8 cellular contexts compared by ENCODE assay signal in the genomic region with DNA sequence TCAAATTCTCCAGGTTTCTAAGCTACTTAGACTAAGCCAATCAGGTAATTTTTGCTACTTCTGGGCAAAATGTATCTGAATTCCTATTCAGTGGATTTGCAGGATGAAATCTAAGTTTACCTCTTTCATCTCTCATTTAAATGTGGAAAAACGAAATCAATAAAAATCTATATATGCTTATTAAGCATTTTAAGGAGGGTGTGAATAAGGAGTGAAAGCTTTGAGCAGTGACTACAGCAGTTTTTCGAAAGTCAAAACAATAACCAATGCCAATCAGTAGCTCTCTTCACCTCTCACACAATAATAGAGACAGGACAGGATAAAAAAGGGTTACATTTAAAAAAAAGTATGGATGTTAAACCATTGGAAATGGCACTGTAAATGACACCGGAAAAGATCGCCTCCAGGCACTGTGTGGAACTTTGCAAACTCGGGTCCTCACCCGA. TPM values are rescaled to one million over a fixed set of nuclear protein-coding genes. Genes with fewer than 3 reads are reported as not detected.
DNase-seq lines count a peak whose midpoint lies in the region; ATAC-seq, FAIRE-seq and TF ChIP-seq lines count a peak whose summit lies in the region.

No MANE protein-coding gene starts in this region.

- no peaks in the 10 kb centered on the region for H3K9me3 ChIP-seq in A549
- no peaks in the 10 kb centered on the region for H3K9me3 ChIP-seq in MG63
- H3K9me3 ChIP-seq in sigmoid colon = no peaks in the 10 kb centered on the region

- no peak for FAIRE-seq in A549 (lab: Jason Lieb, UNC)

- intact Hi-C loops in sigmoid colon (cut with DNase I) (loop anchor here (1.0 kb wide), 1 partner anchor 102 kb away; a partner anchor contains a TSS), posterior vena cava (cut with DNase I) (no loop called here)

- TF ChIP-seq EP300 in A549 (IDR thresholded peaks at IDR 0.05) (no peak), sigmoid colon (IDR thresholded peaks at IDR 0.05) (no peak)

- no peak for TF ChIP-seq POLR2A in A549 (IDR thresholded peaks at IDR 0.05; ENCODE audit: low read length)
- no peak for TF ChIP-seq POLR2A in sigmoid colon (IDR thresholded peaks at IDR 0.05)

- POLR2A ChIA-PET in A549 (lab: Yijun Ruan, JAX) = interaction anchor here (0.6 to 1.4 kb wide), 7 partner anchors 8 to 351 kb away, joined by 3 to 6 read pairs (median 5); no protein-coding TSS in a partner anchor

- H3K4me3 ChIP-seq in A549 (peak overlapping the region; percentile 43), MG63 (peak overlapping the region; percentile 82), epithelial cell of esophagus (ENCODE audit: low read length) (peak overlapping the region; percentile 84), sigmoid colon (peak overlapping the region; percentile 62 to 87 (median 70))

- peak overlapping the region; percentile 70 for H3K4me2 ChIP-seq in A549

- peak overlapping the region; percentile 61 to 76 for H3K27ac ChIP-seq in A549
- peak overlapping the region; percentile 82 to 93 (median 88) for H3K27ac ChIP-seq in sigmoid colon

- no peak for TF ChIP-seq RAD21 in A549 (conservative IDR thresholded peaks at IDR 0.05 in 1 of 2, IDR thresholded peaks at IDR 0.05 in 1 of 2)

- H3K4me1 ChIP-seq in A549 (peaks cover 10% of the 10 kb centered on the region; the same call in 1 of the 3 replicates), sigmoid colon (peaks cover 0 to 15% (median 8%) of the 10 kb centered on the region in 4 donors)

- ATAC-seq in A549 (peak in 1 of 2 experiments; percentile 44; a peak in 2 of 6 replicates), GM19372 (IDR thresholded peaks at IDR 0.05; ENCODE audit: low read depth, unreplicated experiment) (peak; percentile 4)

- CTCF ChIA-PET in A549 (lab: Yijun Ruan, JAX) = interaction anchor here (0.7 to 1.1 kb wide), 2 partner anchors 13 to 329 kb away, joined by 3 read pairs; no protein-coding TSS in a partner anchor

- in situ Hi-C loops in KBM-7 (cut with MboI; ENCODE audit: low pct_unique_long_range_greater_than_20kb, low sequenced_read_pairs) = no loop called here

- H3K36me3 ChIP-seq in MG63 = no peaks in the 10 kb centered on the region
- no peaks in the 10 kb centered on the region for H3K36me3 ChIP-seq in sigmoid colon

- WGBS in A549 (ENCODE audit: missing lambda C conversion rate) = 2% methylated on average over 6 of the region's 6 CpGs
- 1 to 2% methylated on average over 6 of the region's 6 CpGs for WGBS in sigmoid colon, 2 donors

- TF ChIP-seq CTCF in A549 (IDR thresholded peaks at IDR 0.05) = no peak
- TF ChIP-seq CTCF in epithelial cell of esophagus (IDR thresholded peaks at IDR 0.05; ENCODE audit: insufficient read depth, low read depth, low read length, missing control alignments) = no peak
- TF ChIP-seq CTCF in sigmoid colon (IDR thresholded peaks at IDR 0.05) = no peak

- no peak for DNase-seq in A549 (ENCODE audit: low read depth in 1 of 2, low spot score in 1 of 2)
- DNase-seq in MG63 = no peak
- DNase-seq in epithelial cell of esophagus (ENCODE audit: low read depth) = no peak
- no peak for DNase-seq in sigmoid colon
- no peak for DNase-seq in HPDE6-E6E7 (ENCODE audit: extremely low spot score)
- DNase-seq in KBM-7 = no peak
- DNase-seq in posterior vena cava (ENCODE audit: low spot score) = no peak

- H3K27me3 ChIP-seq in MG63 (peaks cover 2% of the 10 kb centered on the region; the same call in 1 of the 2 replicates), sigmoid colon (no peaks in the 10 kb centered on the region)

TF ChIP-seq in A549, 52 proteins besides CTCF, POLR2A, EP300 and RAD21:
- TF ChIP-seq NFE2L2 (conservative IDR thresholded peaks at IDR 0.05; ENCODE audit: low read length) = no peak
- no peak for TF ChIP-seq HEYL (CRISPR knock-in tag; IDR thresholded peaks at IDR 0.05)
- TF ChIP-seq MYC (IDR thresholded peaks at IDR 0.05; ENCODE audit: borderline replicate concordance, low read length) = no peak
- peak; percentile 87 for TF ChIP-seq MAFK (IDR thresholded peaks at IDR 0.05; ENCODE audit: partially characterized antibody)
- 0 out of 5 replicates have a peak, but pooled peaks of 1 of the 2 experiments have one; percentile 34 for TF ChIP-seq JUN (IDR thresholded peaks at IDR 0.05)

RNA-seq across cellular contexts. Expression of a gene that starts 0.5 kb away (rescaled TPM):
- polyA plus RNA-seq in A549 (2011; rRNA removed) (11.8 and 15.0 TPM in 2 replicates), A549 (2017; fragmentation: RNase III; extraction: RNeasy Plus Mini Kit Qiagen cat#74134 plus additional on column Dnase treatment) (6.4 to 7.7 TPM (median 7.4 TPM) in 3 replicates), sigmoid colon (10 to 100 TPM; 15.4 to 43.2 (median 41.4) TPM)
- polyA plus RNA-seq in A549 (2012; cell fraction: cytosol; rRNA removed) = 4.5 and 5.6 TPM in 2 replicates
- polyA plus RNA-seq in A549 (2012; cell fraction: nucleus; rRNA removed) = 2.2 and 4.1 TPM in 2 replicates
- polyA minus RNA-seq in A549 (2011; rRNA and poly(A)+ RNA removed) = 4.2 and 5.4 TPM in 2 replicates
- 14.9 and 21.0 TPM in 2 replicates for total RNA-seq in MG63 (2014; rRNA removed; shearing (Covaris generic); ENCODE audit: low replicate concordance)
- total RNA-seq in sigmoid colon (10 to 100 TPM; 15.1 to 20.4 (median 18.6) TPM), posterior vena cava (10 to 100 TPM in 1 of 2 donors, 1 to 10 TPM in 1; 9.6 to 15.7 TPM)
